Comparison of ENCODE assay signal across 16 cellular contexts in the genomic region with DNA sequence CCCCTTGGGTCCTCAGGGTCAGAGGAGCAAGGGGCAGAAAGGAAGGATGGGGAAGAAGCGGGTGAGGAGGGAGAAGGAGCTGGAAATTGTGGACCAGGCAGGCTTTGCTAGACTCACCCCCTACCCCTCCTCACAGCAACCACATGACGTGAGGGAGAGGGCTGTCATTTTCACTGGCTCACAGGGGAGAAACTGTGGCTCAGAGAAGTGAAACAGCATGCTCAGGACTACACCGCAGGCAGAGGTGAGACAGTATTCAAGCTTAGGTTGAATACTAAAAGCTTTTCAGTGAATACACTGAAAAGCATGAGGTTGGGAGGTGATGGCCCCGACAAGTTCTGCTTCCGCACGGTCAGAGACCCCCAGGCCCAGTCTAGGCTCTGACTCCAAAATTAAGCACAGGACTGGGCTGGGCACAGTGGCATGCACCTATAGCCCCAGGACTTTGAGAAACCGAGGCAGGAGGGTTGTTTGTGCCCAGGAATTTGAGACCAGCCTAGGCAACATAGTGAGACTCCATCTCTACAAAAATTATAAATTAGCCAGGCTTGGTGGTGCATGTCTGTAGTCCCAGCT. TPM values are rescaled to one million over a fixed set of nuclear protein-coding genes. Genes with fewer than 3 reads are reported as not detected.
A peak's percentile ranks its signal among the peaks of the same experiment; 100 is the strongest.
DNase-seq lines count a peak whose midpoint lies in the region; ATAC-seq and TF ChIP-seq lines count a peak whose summit lies in the region.
"Had no signal": no experiment of that assay in that cellular context is flagged by ENCODE, and none has a peak within 500 bp of the region (broad histone marks: within the 10 kb centered on the region; RNA-seq: fewer than 3 reads in every experiment).

No MANE protein-coding gene starts in this region.

- intact Hi-C loops in cardiac septum (cut with DNase I) (loop anchor here (5.0 kb wide), 1 partner anchor 536 kb away; no protein-coding TSS in a partner anchor), heart right ventricle (cut with DNase I) (loop anchor here in 1 of 10 donors (10.0 kb wide), 1 partner anchor 193 kb away; no protein-coding TSS in a partner anchor), sciatic nerve (cut with DNase I) (no loop called here), sigmoid colon (cut with DNase I) (no loop called here), esophagus muscularis mucosa (cut with DNase I) (no loop called here)

- no peak overlapping the region for H3K4me3 ChIP-seq in heart right ventricle
- no peak overlapping the region for H3K4me3 ChIP-seq in H7 (ENCODE audit: insufficient read depth, low read depth, low read length)
- no peak overlapping the region for H3K4me3 ChIP-seq in endodermal cell (ENCODE audit: low read length)
- no peak overlapping the region for H3K4me3 ChIP-seq in sigmoid colon
- no peak overlapping the region for H3K4me3 ChIP-seq in Karpas-422 (ENCODE audit: low read length)
- no peak overlapping the region for H3K4me3 ChIP-seq in esophagus muscularis mucosa

- no peaks in the 10 kb centered on the region for H3K9me2 ChIP-seq in Karpas-422 (replicated peaks; ENCODE audit: insufficient read depth, low read length)

- H3K36me3 ChIP-seq in heart right ventricle, result no peaks in the 10 kb centered on the region
- H3K36me3 ChIP-seq in H7 (replicated peaks; ENCODE audit: control insufficient read depth, insufficient read depth, low read length), result no peaks in the 10 kb centered on the region
- no peaks in the 10 kb centered on the region for H3K36me3 ChIP-seq in endodermal cell (ENCODE audit: control insufficient read depth, insufficient read depth, low read length)
- H3K36me3 ChIP-seq in sigmoid colon, result no peaks in the 10 kb centered on the region
- H3K36me3 ChIP-seq in Karpas-422 (ENCODE audit: insufficient read depth, low read length), result no peaks in the 10 kb centered on the region
- H3K36me3 ChIP-seq in esophagus muscularis mucosa, result no peaks in the 10 kb centered on the region

- peaks cover 29% of the 10 kb centered on the region for H3K4me1 Mint-ChIP-seq in endodermal cell
- H3K4me1 Mint-ChIP-seq: CD4-positive, alpha-beta memory T cell; IgD-negative memory B cell had no signal

- H3K27me3 ChIP-seq in heart right ventricle (no peaks in the 10 kb centered on the region), H7 (ENCODE audit: control insufficient read depth, insufficient read depth, low read length) (no peaks in the 10 kb centered on the region), endodermal cell (ENCODE audit: control insufficient read depth, insufficient read depth, low read length, poor library complexity, severe bottlenecking) (peaks cover 2% of the 10 kb centered on the region), sigmoid colon (no peaks in the 10 kb centered on the region), Karpas-422 (ENCODE audit: low read length) (no peaks in the 10 kb centered on the region), esophagus muscularis mucosa (no peaks in the 10 kb centered on the region)

- H3K4me1 ChIP-seq in heart right ventricle, result peaks cover 0 to 12% (median 0%) of the 10 kb centered on the region in 9 donors
- peaks cover 4% of the 10 kb centered on the region for H3K4me1 ChIP-seq in endodermal cell (ENCODE audit: control insufficient read depth, insufficient read depth, low read length)
- H3K4me1 ChIP-seq in sigmoid colon, result no peaks in the 10 kb centered on the region
- H3K4me1 ChIP-seq in Karpas-422 (ENCODE audit: low read length), result no peaks in the 10 kb centered on the region
- no peaks in the 10 kb centered on the region for H3K4me1 ChIP-seq in esophagus muscularis mucosa

- H3K9ac ChIP-seq in endodermal cell (ENCODE audit: extremely low read depth, low read length, poor library complexity, severe bottlenecking) (no peak overlapping the region), Karpas-422 (ENCODE audit: low read length) (no peak overlapping the region)

- H3K27me3 Mint-ChIP-seq in endodermal cell (ENCODE audit: insufficient read depth), result peaks cover 5% of the 10 kb centered on the region

- H3K9me3 ChIP-seq in heart right ventricle (no peaks in the 10 kb centered on the region), endodermal cell (ENCODE audit: control insufficient read depth, low read length) (no peaks in the 10 kb centered on the region), sigmoid colon (no peaks in the 10 kb centered on the region), Karpas-422 (ENCODE audit: low read length) (no peaks in the 10 kb centered on the region), esophagus muscularis mucosa (no peaks in the 10 kb centered on the region)

- no peak overlapping the region for H3K27ac Mint-ChIP-seq in endodermal cell
- H3K27ac Mint-ChIP-seq: CD4-positive, alpha-beta memory T cell; IgD-negative memory B cell had no signal

- no peaks in the 10 kb centered on the region for H3K9me3 Mint-ChIP-seq in endodermal cell
- H3K9me3 Mint-ChIP-seq: CD4-positive, alpha-beta memory T cell; IgD-negative memory B cell had no signal

- WGBS in heart right ventricle, 2 donors, result 92% methylated on average over 7 of the region's 7 CpGs
- WGBS in endodermal cell (ENCODE audit: insufficient coverage in 1 of 2, insufficient read length in 1 of 2), 2 experiments, result 90 to 93% methylated on average over 5 to 7 of the region's 7 CpGs
- 90 to 94% methylated on average over 7 of the region's 7 CpGs for WGBS in sigmoid colon, 2 donors
- WGBS in esophagus muscularis mucosa, result 88% methylated on average over 7 of the region's 7 CpGs

- DNase-seq in cardiac septum (ENCODE audit: low spot score) (peak; percentile 54), heart right ventricle (no peak), H7 (peak; percentile 11), endodermal cell (peak; percentile 43), sciatic nerve (ENCODE audit: low spot score) (peak; percentile 21), sigmoid colon (no peak), Karpas-422 (no peak), esophagus muscularis mucosa (ENCODE audit: extremely low spot score) (no peak)
- DNase-seq: 8988T; ACHN; CD4-positive, alpha-beta memory T cell; DMS79 treated with DMSO at 0.1 percent for 48 hours; EL had no signal

- no peaks in the 10 kb centered on the region for H3K36me3 Mint-ChIP-seq in endodermal cell (ENCODE audit: low read depth)
- H3K36me3 Mint-ChIP-seq: CD4-positive, alpha-beta memory T cell had no signal

- TF ChIP-seq EP300 in sigmoid colon (IDR thresholded peaks at IDR 0.05) (no peak), esophagus muscularis mucosa (IDR thresholded peaks at IDR 0.05) (no peak)

- H2AFZ ChIP-seq in Karpas-422 (ENCODE audit: low read length), result no peak overlapping the region

- no peaks in the 10 kb centered on the region for H3K79me2 ChIP-seq in Karpas-422 (ENCODE audit: low read length)

- ATAC-seq in heart right ventricle, result no peak
- ATAC-seq in sciatic nerve, result no peak

- H3K27ac ChIP-seq in heart right ventricle (no peak overlapping the region), endodermal cell (ENCODE audit: low read depth, low read length) (no peak overlapping the region), sigmoid colon (no peak overlapping the region), Karpas-422 (ENCODE audit: low read length) (no peak overlapping the region), esophagus muscularis mucosa (replicated peaks in 1 of 4) (no peak overlapping the region)
- H3K27ac ChIP-seq: C4-2B had no signal

- TF ChIP-seq CTCF in heart right ventricle (IDR thresholded peaks at IDR 0.05), result no peak
- no peak for TF ChIP-seq CTCF in endodermal cell (conservative IDR thresholded peaks at IDR 0.05)
- TF ChIP-seq CTCF in sigmoid colon (IDR thresholded peaks at IDR 0.05), result no peak
- no peak for TF ChIP-seq CTCF in esophagus muscularis mucosa (IDR thresholded peaks at IDR 0.05)

- TF ChIP-seq POLR2A in sigmoid colon (IDR thresholded peaks at IDR 0.05), result no peak
- TF ChIP-seq POLR2A in esophagus muscularis mucosa (IDR thresholded peaks at IDR 0.05; ENCODE audit: low read depth), result no peak

- H4K20me1 ChIP-seq in Karpas-422 (ENCODE audit: insufficient read depth, low read depth, low read length), result no peaks in the 10 kb centered on the region

- no peak overlapping the region for H3K4me3 Mint-ChIP-seq in endodermal cell
- H3K4me3 Mint-ChIP-seq: CD4-positive, alpha-beta memory T cell; IgD-negative memory B cell had no signal

- no peak overlapping the region for H3K4me2 ChIP-seq in Karpas-422 (ENCODE audit: low read depth, low read length, poor library complexity, severe bottlenecking)

RNA-seq across cellular contexts. Expression of a gene that starts 1.2 kb away (rescaled TPM):
- total RNA-seq in cardiac septum (not detected), heart right ventricle (not detected), endodermal cell (1 to 10 TPM in 1 of 2 donors, under 1 TPM in 1; 0.33 to 1.5 TPM), sciatic nerve (3.2 TPM), sigmoid colon (not detected), esophagus muscularis mucosa (not detected)
- polyA plus RNA-seq in heart right ventricle (not detected), sigmoid colon (1 to 10 TPM in 1 of 3 donors, not detected in 2; 1.3 TPM)
- not detected in 2 replicates for total RNA-seq in H7 (2014; rRNA removed; shearing (Covaris generic))
- polyA plus RNA-seq in endodermal cell (2013, experiment 1 of 2), result not detected
- not detected for polyA plus RNA-seq in endodermal cell (2013, experiment 2 of 2)
- not detected in 2 replicates for total RNA-seq in Karpas-422 (2014; rRNA removed; shearing (Covaris generic); ENCODE audit: low replicate concordance)
- total RNA-seq: CD4-positive, alpha-beta memory T cell; HT-29 had no signal
- polyA plus RNA-seq: CD4-positive, alpha-beta memory T cell had no signal

RNA-seq across cellular contexts. Expression of a gene that starts 14.9 kb away (rescaled TPM):
- total RNA-seq in cardiac septum (not detected), heart right ventricle (under 1 TPM in 2 of 10 donors, not detected in 8; 0.09 to 0.56 TPM), endodermal cell (not detected), sciatic nerve (not detected), sigmoid colon (not detected), esophagus muscularis mucosa (not detected)
- polyA plus RNA-seq in heart right ventricle (under 1 TPM in 1 of 2 donors, not detected in 1; 0.03 TPM), sigmoid colon (not detected)
- not detected in 2 replicates for total RNA-seq in H7 (2014; rRNA removed; shearing (Covaris generic))
- not detected for polyA plus RNA-seq in endodermal cell (2013, experiment 1 of 2)
- polyA plus RNA-seq in endodermal cell (2013, experiment 2 of 2), result not detected
- 0.18 and 0.26 TPM in 2 replicates for total RNA-seq in Karpas-422 (2014; rRNA removed; shearing (Covaris generic); ENCODE audit: low replicate concordance)
- total RNA-seq: CD4-positive, alpha-beta memory T cell; HT-29 had no signal
- polyA plus RNA-seq: IgD-negative memory B cell had no signal

Comparison
In these comparisons a context has a peak if more than half of its experiments do, and no peak if none do; other contexts are left out.
1. DNase-seq: peak in cardiac septum (single experiment), H7 (single experiment), endodermal cell (single experiment) and sciatic nerve (single experiment); none in heart right ventricle (0 of 2), sigmoid colon (single experiment), Karpas-422 (single experiment) and esophagus muscularis mucosa (single experiment).